In the genomic region with DNA sequence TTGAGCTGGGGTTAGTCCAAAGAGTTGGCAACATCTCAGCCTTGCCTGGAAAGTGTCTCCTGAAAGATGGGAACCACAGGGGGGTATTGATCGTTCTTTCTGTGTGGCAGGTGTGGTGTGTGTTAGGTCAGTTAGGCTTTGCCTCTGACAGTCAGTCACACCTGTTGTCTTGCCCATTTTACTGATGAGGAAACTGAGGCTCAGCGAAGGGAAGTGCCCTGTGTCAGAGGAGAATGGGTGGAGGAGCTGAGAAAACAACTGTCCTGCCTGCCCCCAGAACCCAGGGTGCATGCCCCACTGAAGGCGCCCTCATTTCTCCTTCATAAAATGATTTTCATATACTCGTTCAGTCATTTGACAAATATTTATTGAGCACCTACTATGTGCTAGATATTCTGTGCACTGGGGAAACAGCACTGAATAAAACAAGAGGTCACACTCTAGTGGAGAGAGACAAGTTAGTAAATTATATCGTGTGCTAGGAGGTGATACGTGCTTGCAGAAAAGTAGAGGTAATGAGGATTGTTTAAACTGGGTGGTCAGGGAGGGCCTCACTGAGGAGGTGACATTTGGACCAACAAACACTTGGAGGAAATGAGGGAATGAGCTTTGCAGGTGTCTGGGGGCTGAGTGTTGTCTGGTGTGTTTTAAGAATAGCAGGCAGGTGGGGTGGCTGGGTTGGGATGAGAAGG, we compare ENCODE assay signal across 9 cellular contexts. TPM values are rescaled to one million over a fixed set of nuclear protein-coding genes. Genes with fewer than 3 reads are reported as not detected.
DNase-seq lines count a peak whose midpoint lies in the region; ATAC-seq, FAIRE-seq and TF ChIP-seq lines count a peak whose summit lies in the region.
"Had no signal": no experiment of that assay in that cellular context is flagged by ENCODE, and none has a peak within 500 bp of the region (broad histone marks: within the 10 kb centered on the region; RNA-seq: fewer than 3 reads in every experiment).

No MANE protein-coding gene starts in this region.

- H3K36me3 ChIP-seq in GM23248 (ENCODE audit: low read depth), result peaks cover 35% of the 10 kb centered on the region
- peaks cover 1% of the 10 kb centered on the region for H3K36me3 ChIP-seq in mesendoderm (ENCODE audit: control insufficient read depth, insufficient read depth, low read length)

- intact Hi-C loops in sciatic nerve (cut with DNase I), result no loop called here

- H3K4ac ChIP-seq in mesendoderm (ENCODE audit: low read depth, low read length), result no peak overlapping the region

- H3K79me2 ChIP-seq in GM23248 (ENCODE audit: insufficient read depth) (peaks cover 48% of the 10 kb centered on the region), mesendoderm (ENCODE audit: control insufficient read depth, insufficient read depth, low read length) (no peaks in the 10 kb centered on the region)

- no peak overlapping the region for H4K8ac ChIP-seq in mesendoderm (ENCODE audit: low read depth, low read length)

- ATAC-seq in A549 (no peak), sciatic nerve (no peak)
- ATAC-seq in activated naive CD8-positive, alpha-beta T cell treated with anti-CD3 and anti-CD28 coated beads, Interleukin-2, amount 50 U/mL, for 24 hours, result no peak

- no peak for TF ChIP-seq EP300 in A549 (IDR thresholded peaks at IDR 0.05)

- no peak for TF ChIP-seq POLR2A in A549 (IDR thresholded peaks at IDR 0.05; ENCODE audit: low read length)

- TF ChIP-seq CTCF in A549 (IDR thresholded peaks at IDR 0.05), result no peak

- H3K27ac Mint-ChIP-seq in activated naive CD8-positive, alpha-beta T cell treated with anti-CD3 and anti-CD28 coated beads, Interleukin-2, amount 50 U/mL, for 24 hours, result peak overlapping the region; percentile 99

- H3K4me1 ChIP-seq in A549 (peaks cover 9% of the 10 kb centered on the region; the same call in 1 of the 3 replicates), GM23248 (ENCODE audit: insufficient read depth) (peaks cover 7% of the 10 kb centered on the region), mesendoderm (ENCODE audit: control insufficient read depth, low read depth, low read length) (no peaks in the 10 kb centered on the region)

- no peak overlapping the region for H3K18ac ChIP-seq in mesendoderm (ENCODE audit: low read length)

- H3K27me3 ChIP-seq in GM23248 (replicated peaks; ENCODE audit: insufficient read depth) (no peaks in the 10 kb centered on the region), mesendoderm (ENCODE audit: insufficient read depth, low read length, poor library complexity) (no peaks in the 10 kb centered on the region)

- H2BK120ac ChIP-seq in mesendoderm (ENCODE audit: low read depth, low read length), result no peak overlapping the region

- H3K4me3 Mint-ChIP-seq in activated naive CD8-positive, alpha-beta T cell treated with anti-CD3 and anti-CD28 coated beads, Interleukin-2, amount 50 U/mL, for 24 hours, result peak overlapping the region; percentile 96

- H3K4me3 ChIP-seq in A549, result no peak overlapping the region
- peak overlapping the region; percentile 100 for H3K4me3 ChIP-seq in GM23248
- no peak overlapping the region for H3K4me3 ChIP-seq in mesendoderm (ENCODE audit: low read length)

- H3K9me3 ChIP-seq in A549 (no peaks in the 10 kb centered on the region), GM23248 (ENCODE audit: low read depth) (no peaks in the 10 kb centered on the region)

- no peaks in the 10 kb centered on the region for H3K9me2 ChIP-seq in GM23248 (ENCODE audit: insufficient read depth)

- H4K20me1 ChIP-seq in GM23248 (ENCODE audit: insufficient read depth), result 0 out of 2 replicates have a peak, but pooled peaks cover 5% of the 10 kb centered on the region

- peaks cover 56% of the 10 kb centered on the region for H3K4me1 Mint-ChIP-seq in activated naive CD8-positive, alpha-beta T cell treated with anti-CD3 and anti-CD28 coated beads, Interleukin-2, amount 50 U/mL, for 24 hours

- no peak overlapping the region for H3K56ac ChIP-seq in mesendoderm (ENCODE audit: low read length)

- 94% methylated on average over 6 of the region's 6 CpGs for WGBS in A549 (ENCODE audit: missing lambda C conversion rate)
- WGBS in GM23248 (ENCODE audit: low coverage in 1 of 2, low lambda C conversion rate in 2 of 2, missing lambda C conversion rate in 2 of 2), 2 experiments, result 84 to 87% methylated on average over 6 of the region's 6 CpGs
- WGBS in mesendoderm (ENCODE audit: extremely low coverage, insufficient coverage, low lambda C conversion rate), result no CpG with 5 or more reads among the region's 6 CpGs

- no peak overlapping the region for H2BK5ac ChIP-seq in mesendoderm (ENCODE audit: low read length)

- TF ChIP-seq RAD21 in A549 (conservative IDR thresholded peaks at IDR 0.05 in 1 of 2, IDR thresholded peaks at IDR 0.05 in 1 of 2), result no peak

- no peaks in the 10 kb centered on the region for H3F3A ChIP-seq in GM23248 (ENCODE audit: insufficient read depth)

- H3K4me2 ChIP-seq in A549 (peak overlapping the region; percentile 88; the same call in 1 of the 3 replicates), GM23248 (ENCODE audit: unreplicated experiment) (peak overlapping the region; percentile 87), mesendoderm (ENCODE audit: low read length) (no peak overlapping the region)

- in situ Hi-C loops in GM23248 (cut with MboI), result no loop called here

- no peak overlapping the region for H4K5ac ChIP-seq in mesendoderm (ENCODE audit: low read length)

- DNase-seq in A549 (ENCODE audit: low read depth in 1 of 2, low spot score in 1 of 2) (no peak), GM23248 (no peak), mesendoderm (no peak), foreskin melanocyte (no peak), sciatic nerve (ENCODE audit: low spot score) (no peak), iPS-NIHi11 (ENCODE audit: low spot score) (no peak)
- DNase-seq in activated naive CD8-positive, alpha-beta T cell treated with anti-CD3 and anti-CD28 coated beads, Interleukin-2, amount 50 U/mL, for 24 hours, result no peak
- DNase-seq in NK-92 treated with Interleukin-12 subunit alpha and Interleukin-12 subunit beta, amount 100 ng/mL, for 24 hours (lab: John Stamatoyannopoulos, UW), result no peak
- DNase-seq: DMS79 treated with DMSO at 0.1 percent for 48 hours had no signal

- FAIRE-seq in A549 (lab: Jason Lieb, UNC), result no peak

- H3K79me1 ChIP-seq in mesendoderm (ENCODE audit: low read length), result peaks cover 1% of the 10 kb centered on the region

- H2AK5ac ChIP-seq in mesendoderm (ENCODE audit: low read length), result no peak overlapping the region

- H3K23ac ChIP-seq in mesendoderm (ENCODE audit: low read length), result no peak overlapping the region

- H2BK15ac ChIP-seq in mesendoderm (replicated peaks; ENCODE audit: low read depth), result no peak overlapping the region

- no peak overlapping the region for H2AFZ ChIP-seq in GM23248

- H3K36me3 Mint-ChIP-seq in activated naive CD8-positive, alpha-beta T cell treated with anti-CD3 and anti-CD28 coated beads, Interleukin-2, amount 50 U/mL, for 24 hours (ENCODE audit: low read depth), result peaks cover 56% of the 10 kb centered on the region

- POLR2A ChIA-PET in A549 (lab: Yijun Ruan, JAX), result no interaction called here

- H3K9ac ChIP-seq in GM23248 (peak overlapping the region; percentile 100), mesendoderm (ENCODE audit: low read length) (peak overlapping the region; percentile 16)

- H3K9me3 Mint-ChIP-seq in activated naive CD8-positive, alpha-beta T cell treated with anti-CD3 and anti-CD28 coated beads, Interleukin-2, amount 50 U/mL, for 24 hours, result peaks cover under 1% of the 10 kb centered on the region

- H3K27me3 Mint-ChIP-seq in activated naive CD8-positive, alpha-beta T cell treated with anti-CD3 and anti-CD28 coated beads, Interleukin-2, amount 50 U/mL, for 24 hours, result no peaks in the 10 kb centered on the region

- CTCF ChIA-PET in A549 (lab: Yijun Ruan, JAX), result interaction anchor here (6.8 to 13.8 kb wide), 2 partner anchors 11 to 20 kb away, joined by 51 to 163 read pairs; a partner anchor contains a TSS

- H3K27ac ChIP-seq in A549 (no peak overlapping the region), GM23248 (no peak overlapping the region), mesendoderm (ENCODE audit: low read depth, low read length) (no peak overlapping the region)

RNA-seq across cellular contexts. Expression of a gene that starts 1.6 kb away (rescaled TPM):
- polyA plus RNA-seq in A549 (2011; rRNA removed), result 70.8 and 77.3 TPM in 2 replicates
- 191 and 198 TPM in 2 replicates for polyA plus RNA-seq in A549 (2012; cell fraction: cytosol; rRNA removed)
- polyA plus RNA-seq in A549 (2012; cell fraction: nucleus; rRNA removed), result 126 and 158 TPM in 2 replicates
- 106 to 116 TPM (median 113 TPM) in 3 replicates for polyA plus RNA-seq in A549 (2017; fragmentation: RNase III; extraction: RNeasy Plus Mini Kit Qiagen cat#74134 plus additional on column Dnase treatment)
- polyA minus RNA-seq in A549 (2011; rRNA and poly(A)+ RNA removed), result 154 and 174 TPM in 2 replicates
- total RNA-seq in GM23248 (2014; rRNA removed; shearing (Covaris generic)), result 209 and 233 TPM in 2 replicates
- 496 and 515 TPM in 2 replicates for polyA plus RNA-seq in GM23248 (2016; fragmentation: Nextera tagmentation; extraction: Ambion mirVana)
- 130 TPM for polyA plus RNA-seq in mesendoderm (2013, experiment 1 of 2)
- 134 TPM for polyA plus RNA-seq in mesendoderm (2013, experiment 2 of 2)
- total RNA-seq in sciatic nerve, result 92.9 TPM

RNA-seq across cellular contexts. Expression of a gene that starts 13.1 kb away (rescaled TPM):
- polyA plus RNA-seq in A549 (2011; rRNA removed) (not detected in 2 replicates), A549 (2017; fragmentation: RNase III; extraction: RNeasy Plus Mini Kit Qiagen cat#74134 plus additional on column Dnase treatment) (0.15 TPM in 1 of 3 replicates, not detected in the others), GM23248 (2016; fragmentation: Nextera tagmentation; extraction: Ambion mirVana) (not detected in 2 replicates)
- 0.20 and 0.21 TPM in 2 replicates for polyA plus RNA-seq in A549 (2012; cell fraction: cytosol; rRNA removed)
- 0.09 and 0.12 TPM in 2 replicates for polyA plus RNA-seq in A549 (2012; cell fraction: nucleus; rRNA removed)
- not detected in 2 replicates for polyA minus RNA-seq in A549 (2011; rRNA and poly(A)+ RNA removed)
- not detected in 2 replicates for total RNA-seq in GM23248 (2014; rRNA removed; shearing (Covaris generic))
- polyA plus RNA-seq in mesendoderm (2013, experiment 1 of 2), result 3.8 TPM
- polyA plus RNA-seq in mesendoderm (2013, experiment 2 of 2), result 4.5 TPM
- total RNA-seq in sciatic nerve, result 5.5 TPM

RNA-seq across cellular contexts. Expression of a gene that starts 17.5 kb away (rescaled TPM):
- polyA plus RNA-seq in A549 (2011; rRNA removed) (not detected in 2 replicates), A549 (2017; fragmentation: RNase III; extraction: RNeasy Plus Mini Kit Qiagen cat#74134 plus additional on column Dnase treatment) (not detected in 3 replicates), GM23248 (2016; fragmentation: Nextera tagmentation; extraction: Ambion mirVana) (1.2 and 1.9 TPM in 2 replicates)
- 0.06 and 0.13 TPM in 2 replicates for polyA plus RNA-seq in A549 (2012; cell fraction: cytosol; rRNA removed)
- 0.10 and 0.13 TPM in 2 replicates for polyA plus RNA-seq in A549 (2012; cell fraction: nucleus; rRNA removed)
- not detected in 2 replicates for polyA minus RNA-seq in A549 (2011; rRNA and poly(A)+ RNA removed)
- total RNA-seq in GM23248 (2014; rRNA removed; shearing (Covaris generic)), result 0.43 TPM in 1 of 2 replicates, not detected in the other
- 3.2 TPM for polyA plus RNA-seq in mesendoderm (2013, experiment 1 of 2)
- polyA plus RNA-seq in mesendoderm (2013, experiment 2 of 2), result 3.1 TPM
- total RNA-seq in sciatic nerve, result 460 TPM

RNA-seq across cellular contexts. Expression of a gene that starts 21.3 kb away (rescaled TPM):
- polyA plus RNA-seq in A549 (2011; rRNA removed), result 0.06 and 0.13 TPM in 2 replicates
- polyA plus RNA-seq in A549 (2012; cell fraction: cytosol; rRNA removed), result 0.06 and 0.09 TPM in 2 replicates
- 0.92 and 1.1 TPM in 2 replicates for polyA plus RNA-seq in A549 (2012; cell fraction: nucleus; rRNA removed)
- polyA plus RNA-seq in A549 (2017; fragmentation: RNase III; extraction: RNeasy Plus Mini Kit Qiagen cat#74134 plus additional on column Dnase treatment), result 0.09 to 0.16 TPM (median 0.12 TPM) in 3 replicates
- 0.21 and 0.29 TPM in 2 replicates for polyA minus RNA-seq in A549 (2011; rRNA and poly(A)+ RNA removed)
- 0.86 TPM in 1 of 2 replicates, not detected in the other for total RNA-seq in GM23248 (2014; rRNA removed; shearing (Covaris generic))
- polyA plus RNA-seq in GM23248 (2016; fragmentation: Nextera tagmentation; extraction: Ambion mirVana), result 0.06 and 0.49 TPM in 2 replicates
- 0.34 TPM for polyA plus RNA-seq in mesendoderm (2013, experiment 1 of 2)
- 0.49 TPM for polyA plus RNA-seq in mesendoderm (2013, experiment 2 of 2)
- total RNA-seq in sciatic nerve, result 244 TPM

RNA-seq across cellular contexts. Expression of a gene that starts 40.5 kb away (rescaled TPM):
- 0.32 and 0.46 TPM in 2 replicates for polyA plus RNA-seq in A549 (2011; rRNA removed)
- 0.05 and 0.07 TPM in 2 replicates for polyA plus RNA-seq in A549 (2012; cell fraction: cytosol; rRNA removed)
- polyA plus RNA-seq in A549 (2012; cell fraction: nucleus; rRNA removed), result 0.17 TPM in 1 of 2 replicates, not detected in the other
- 0.16 TPM in 1 of 3 replicates, not detected in the others for polyA plus RNA-seq in A549 (2017; fragmentation: RNase III; extraction: RNeasy Plus Mini Kit Qiagen cat#74134 plus additional on column Dnase treatment)
- polyA minus RNA-seq in A549 (2011; rRNA and poly(A)+ RNA removed), result not detected in 2 replicates
- total RNA-seq in GM23248 (2014; rRNA removed; shearing (Covaris generic)), result not detected in 2 replicates
- polyA plus RNA-seq in GM23248 (2016; fragmentation: Nextera tagmentation; extraction: Ambion mirVana), result not detected in 2 replicates
- 0.10 TPM for polyA plus RNA-seq in mesendoderm (2013, experiment 1 of 2)
- 0.10 TPM for polyA plus RNA-seq in mesendoderm (2013, experiment 2 of 2)
- total RNA-seq in sciatic nerve, result 24.1 TPM

Comparison
In these comparisons a context has a peak if more than half of its experiments do, and no peak if none do; other contexts are left out.
1. RNA of a gene that starts 17.5 kb away (total RNA-seq): 460 TPM in sciatic nerve (single experiment); 0.43 TPM in GM23248; every median in the first group is over 100 times any median in the second.